Comparison of ENCODE assay signal across 2 cellular contexts in genomic region chr20:38139156-38139912, GRCh38.
TF ChIP-seq lines count a peak whose summit lies in the region.

No MANE protein-coding gene starts in this region.

TF ChIP-seq in IMR-90, 13 proteins besides CTCF, POLR2A, EP300 and RAD21:
- TF ChIP-seq CHD1 (IDR thresholded peaks at IDR 0.05; ENCODE audit: low read depth, low read length) (no peak), RFX5 (IDR thresholded peaks at IDR 0.05; ENCODE audit: low read depth, low read length) (no peak), ELK1 (IDR thresholded peaks at IDR 0.05; ENCODE audit: borderline replicate concordance, low read depth, low read length) (no peak), FOS (IDR thresholded peaks at IDR 0.05; ENCODE audit: low read depth, low read length) (no peak), RCOR1 (IDR thresholded peaks at IDR 0.05; ENCODE audit: insufficient replicate concordance, low read length) (no peak), BHLHE40 (IDR thresholded peaks at IDR 0.05; ENCODE audit: low read depth, low read length) (no peak)

TF ChIP-seq in K562, 482 proteins besides CTCF, POLR2A, EP300 and RAD21:
- no peak for TF ChIP-seq ASH1L (IDR thresholded peaks at IDR 0.05; ENCODE audit: borderline replicate concordance, low read depth, partially characterized antibody)
- TF ChIP-seq ERF (CRISPR knock-in tag; IDR thresholded peaks at IDR 0.05): no peak
- peak; percentile 21; the same call in 1 of the 2 replicates for TF ChIP-seq TFAP4 (CRISPR knock-in tag; IDR thresholded peaks at IDR 0.05; ENCODE audit: borderline replicate concordance)
- TF ChIP-seq ZNF449 (CRISPR knock-in tag; IDR thresholded peaks at IDR 0.05): no peak
- no peak for TF ChIP-seq ELK1 (CRISPR knock-in tag; IDR thresholded peaks at IDR 0.05)
- no peak for TF ChIP-seq RFX5 (IDR thresholded peaks at IDR 0.05; ENCODE audit: low read depth, low read length)
- no peak for TF ChIP-seq PBX2 (CRISPR knock-in tag; IDR thresholded peaks at IDR 0.05; ENCODE audit: low read depth)
- TF ChIP-seq PBX2 (tag; conservative IDR thresholded peaks at IDR 0.05; ENCODE audit: low read depth): no peak
- TF ChIP-seq ZBTB17 (CRISPR knock-in tag; IDR thresholded peaks at IDR 0.05): no peak
